8 cellular contexts compared by ENCODE assay signal in genomic region chr12:94649349-94650142, GRCh38. TPM values are rescaled to one million over a fixed set of nuclear protein-coding genes. Genes with fewer than 3 reads are reported as not detected.
DNase-seq lines count a peak whose midpoint lies in the region; ATAC-seq and TF ChIP-seq lines count a peak whose summit lies in the region.

No MANE protein-coding gene starts in this region.

- peaks cover 21 to 51% of the 10 kb centered on the region in 2 donors for H3K27me3 Mint-ChIP-seq in CD8-positive, alpha-beta memory T cell
- peaks cover 45% of the 10 kb centered on the region for H3K27me3 Mint-ChIP-seq in WTC11 (ENCODE audit: low read depth)

- H3K4me1 Mint-ChIP-seq in CD8-positive, alpha-beta memory T cell: peaks cover 11 to 22% (median 19%) of the 10 kb centered on the region in 3 donors
- peaks cover 7% of the 10 kb centered on the region for H3K4me1 Mint-ChIP-seq in WTC11

- ATAC-seq in GM19463 (IDR thresholded peaks at IDR 0.05; ENCODE audit: unreplicated experiment) (peak; percentile 60), WTC11 (peak; percentile 68), lower lobe of right lung (peak; percentile 87 to 89)

- intact Hi-C loops in lower lobe of right lung (cut with DNase I): no loop called here

- DNase-seq in CD8-positive, alpha-beta memory T cell: peak; percentile 25 to 57 (median 29)
- DNase-seq in HK-2 (ENCODE audit: unreplicated experiment) (peak; percentile 32), WTC11 (ENCODE audit: low spot score) (peak; percentile 47), lower lobe of right lung (peak; percentile 73), SKM-1 (lab: John Stamatoyannopoulos, UW; ENCODE audit: unreplicated experiment) (no peak)
- DNase-seq in effector memory CD4-positive, alpha-beta T cell: peak in 2 of 3 donors; percentile 12 to 15
- DNase-seq in stimulated activated naive CD4-positive, alpha-beta T cell treated with Interleukin-2 at 50 U/mL for 16 hours (lab: John Stamatoyannopoulos, UW): peak; percentile 31

- H3K36me3 Mint-ChIP-seq in CD8-positive, alpha-beta memory T cell: no peaks in the 10 kb centered on the region
- H3K36me3 Mint-ChIP-seq in WTC11: no peaks in the 10 kb centered on the region

- no peaks in the 10 kb centered on the region for H3K36me3 ChIP-seq in CD8-positive, alpha-beta memory T cell (ENCODE audit: insufficient read depth, low read length)
- no peaks in the 10 kb centered on the region for H3K36me3 ChIP-seq in effector memory CD4-positive, alpha-beta T cell (ENCODE audit: control insufficient read depth, insufficient read depth, low read length)
- no peaks in the 10 kb centered on the region for H3K36me3 ChIP-seq in lower lobe of right lung

- H3K27ac ChIP-seq in CD8-positive, alpha-beta memory T cell (ENCODE audit: low read depth, low read length): no peak overlapping the region
- H3K27ac ChIP-seq in effector memory CD4-positive, alpha-beta T cell (ENCODE audit: insufficient read depth, low read length, poor library complexity, severe bottlenecking): no peak overlapping the region
- peak overlapping the region; percentile 80 for H3K27ac ChIP-seq in lower lobe of right lung

- no peaks in the 10 kb centered on the region for H3K9me3 Mint-ChIP-seq in CD8-positive, alpha-beta memory T cell
- H3K9me3 Mint-ChIP-seq in WTC11: no peaks in the 10 kb centered on the region

- H3K4me3 Mint-ChIP-seq in CD8-positive, alpha-beta memory T cell: peak overlapping the region; percentile 73 to 92 (median 84)
- H3K4me3 Mint-ChIP-seq in WTC11: peak overlapping the region; percentile 84

- no peaks in the 10 kb centered on the region for H3K9me3 ChIP-seq in CD8-positive, alpha-beta memory T cell (ENCODE audit: low read length)
- no peaks in the 10 kb centered on the region for H3K9me3 ChIP-seq in effector memory CD4-positive, alpha-beta T cell (ENCODE audit: control insufficient read depth, low read length)
- H3K9me3 ChIP-seq in lower lobe of right lung: no peaks in the 10 kb centered on the region

- CTCF ChIA-PET in CD8-positive, alpha-beta memory T cell (lab: Charles Lee): interaction anchor here (1.0 kb wide), 1 partner anchor 28 kb away, joined by 3 read pairs; no protein-coding TSS in a partner anchor
- CTCF ChIA-PET in WTC11 (lab: Charles Lee): interaction anchor here (1.0 kb wide), 1 partner anchor 89 kb away, joined by 3 read pairs; no protein-coding TSS in a partner anchor

- peaks cover 9% of the 10 kb centered on the region for H3K27me3 ChIP-seq in CD8-positive, alpha-beta memory T cell (ENCODE audit: insufficient read depth, low read length, poor library complexity, severe bottlenecking)
- peaks cover 16% of the 10 kb centered on the region for H3K27me3 ChIP-seq in effector memory CD4-positive, alpha-beta T cell (replicated peaks; ENCODE audit: control insufficient read depth, insufficient read depth, low read length, poor library complexity, severe bottlenecking)
- H3K27me3 ChIP-seq in lower lobe of right lung (ENCODE audit: low read depth): peaks cover 7% of the 10 kb centered on the region

- H3K4me3 ChIP-seq in CD8-positive, alpha-beta memory T cell (ENCODE audit: low read length): peak overlapping the region; percentile 19
- H3K4me3 ChIP-seq in effector memory CD4-positive, alpha-beta T cell (ENCODE audit: insufficient read depth, low read depth, low read length, poor library complexity, severe bottlenecking): peak overlapping the region; percentile 48
- H3K4me3 ChIP-seq in lower lobe of right lung: peak overlapping the region; percentile 73

- POLR2A ChIA-PET in CD8-positive, alpha-beta memory T cell (lab: Charles Lee): no interaction called here
- POLR2A ChIA-PET in WTC11 (lab: Charles Lee): no interaction called here

- no peaks in the 10 kb centered on the region for H3K4me1 ChIP-seq in CD8-positive, alpha-beta memory T cell (ENCODE audit: insufficient read depth, low read length)
- peaks cover 6% of the 10 kb centered on the region for H3K4me1 ChIP-seq in effector memory CD4-positive, alpha-beta T cell (ENCODE audit: control insufficient read depth, insufficient read depth, low read length, poor library complexity, severe bottlenecking)
- H3K4me1 ChIP-seq in lower lobe of right lung: peaks cover 22% of the 10 kb centered on the region

- peak overlapping the region in 3 of 8 donors; percentile 10 to 93 (median 30) for H3K27ac Mint-ChIP-seq in CD8-positive, alpha-beta memory T cell
- H3K27ac Mint-ChIP-seq in WTC11: no peak overlapping the region

- no peak for TF ChIP-seq CTCF in WTC11 (IDR thresholded peaks at IDR 0.05)
- TF ChIP-seq CTCF in lower lobe of right lung (IDR thresholded peaks at IDR 0.05): peak; percentile 49

TF ChIP-seq in WTC11, 78 proteins besides CTCF, POLR2A, EP300 and RAD21 (continues in another document):
- TF ChIP-seq SOX15 (CRISPR knock-in tag; IDR thresholded peaks at IDR 0.05) (no peak), AFF4 (CRISPR knock-in tag; IDR thresholded peaks at IDR 0.05; ENCODE audit: borderline replicate concordance) (no peak), FOXK1 (CRISPR knock-in tag; IDR thresholded peaks at IDR 0.05) (0 out of 2 replicates have a peak, but pooled peaks have one; percentile 23), ZSCAN18 (CRISPR knock-in tag; IDR thresholded peaks at IDR 0.05) (no peak), NFATC4 (CRISPR knock-in tag; IDR thresholded peaks at IDR 0.05) (no peak), ZNF121 (CRISPR knock-in tag; IDR thresholded peaks at IDR 0.05) (no peak), NFYB (CRISPR knock-in tag; conservative IDR thresholded peaks at IDR 0.05; ENCODE audit: low read depth) (no peak), PRDM15 (CRISPR knock-in tag; IDR thresholded peaks at IDR 0.05) (0 out of 2 replicates have a peak, but pooled peaks have one; percentile 17)

RNA-seq across cellular contexts. Expression of gene TMCC3, which starts 0.8 kb away (rescaled TPM):
- total RNA-seq in CD8-positive, alpha-beta memory T cell: under 1 TPM; 0.18 TPM
- 0.41 TPM for polyA plus RNA-seq in CD8-positive, alpha-beta memory T cell
- total RNA-seq in WTC11 (2021) (2.0 to 2.4 TPM (median 2.2 TPM) in 3 replicates), lower lobe of right lung (9.7 TPM)

Comparison
In these comparisons a context has a peak if more than half of its experiments do, and no peak if none do; other contexts are left out.
1. H3K4me3 ChIP-seq: peak in every context shown above with its lines; median percentile 73 in lower lobe of right lung; 48 in effector memory CD4-positive, alpha-beta T cell; 19 in CD8-positive, alpha-beta memory T cell.